10 cellular contexts compared by ENCODE assay signal in the genomic region with DNA sequence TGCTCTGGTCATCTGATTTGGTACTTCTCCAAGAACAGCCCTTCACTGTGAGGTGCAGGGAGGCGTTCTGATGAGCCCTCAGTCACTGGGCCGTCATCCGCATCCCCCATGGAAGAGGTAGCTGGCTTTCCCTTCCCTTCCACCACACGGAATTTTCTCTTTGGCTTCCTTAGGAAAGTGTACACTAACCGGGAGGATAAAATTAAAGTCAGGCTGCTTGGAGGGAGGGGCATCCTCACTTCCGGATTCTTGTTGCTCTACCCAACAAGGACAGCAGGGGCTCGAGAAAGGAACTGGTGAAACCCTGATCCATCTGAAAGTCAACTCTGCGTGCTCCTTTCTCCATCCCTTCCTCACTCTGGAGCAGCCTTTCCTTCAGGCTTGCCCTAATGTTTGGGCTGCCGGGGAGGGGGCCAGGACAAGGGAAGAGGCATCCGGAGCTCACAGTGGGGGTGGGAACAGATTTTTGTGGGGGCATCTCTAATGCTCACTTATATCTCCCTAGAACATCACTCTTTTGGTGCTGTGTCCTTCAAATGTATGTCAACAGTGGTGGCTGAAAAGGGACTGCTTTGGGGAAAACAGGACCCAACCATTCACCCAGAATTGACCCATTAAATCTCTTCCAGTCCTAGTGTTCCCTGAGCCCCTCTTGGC.
A peak's percentile ranks its signal among the peaks of the same experiment; 100 is the strongest.
DNase-seq lines count a peak whose midpoint lies in the region; ATAC-seq and TF ChIP-seq lines count a peak whose summit lies in the region.
"Had no signal": no experiment of that assay in that cellular context is flagged by ENCODE, and none has a peak within 500 bp of the region (broad histone marks: within the 10 kb centered on the region; RNA-seq: fewer than 3 reads in every experiment).

No MANE protein-coding gene starts in this region.

- ATAC-seq in effector memory CD8-positive, alpha-beta T cell (replicated peaks) = no peak
- ATAC-seq in HG03571 (IDR thresholded peaks at IDR 0.05; ENCODE audit: unreplicated experiment) = no peak

- H3K4me3 Mint-ChIP-seq in CD8-positive, alpha-beta memory T cell = peak overlapping the region; percentile 51 to 95 (median 75)
- H3K4me3 Mint-ChIP-seq in effector memory CD8-positive, alpha-beta T cell = peak overlapping the region; percentile 60 to 67

- no peak for DNase-seq in AG04450 (ENCODE audit: low read depth, low spot score)
- no peak for DNase-seq in CD8-positive, alpha-beta memory T cell
- peak; percentile 31 for DNase-seq in NOMO-1 treated with DMSO at 0.1 percent for 48 hours (lab: John Stamatoyannopoulos, UW; ENCODE audit: unreplicated experiment)
- DNase-seq in effector memory CD8-positive, alpha-beta T cell = no peak
- DNase-seq in HK-2 (ENCODE audit: unreplicated experiment) = no peak
- no peak for DNase-seq in posterior vena cava (ENCODE audit: low spot score)
- no peak for DNase-seq in activated gamma-delta T cell (lab: John Stamatoyannopoulos, UW)
- DNase-seq: dorsolateral prefrontal cortex, MG63 had no signal

- CTCF ChIA-PET in AG04450 (lab: Charles Lee) = interaction anchor here (0.6 to 0.7 kb wide), 2 partner anchors 10 to 19 kb away, joined by 3 to 5 read pairs; no protein-coding TSS in a partner anchor
- CTCF ChIA-PET in CD8-positive, alpha-beta memory T cell (lab: Charles Lee) = interaction anchor here (1.6 to 3.3 kb wide), 3 partner anchors 10 to 102 kb away, joined by 3 to 17 read pairs (median 8); no protein-coding TSS in a partner anchor

- no peak overlapping the region for H3K4me3 ChIP-seq in AG04450 (ENCODE audit: low read depth, low read length)
- no peak overlapping the region for H3K4me3 ChIP-seq in CD8-positive, alpha-beta memory T cell (ENCODE audit: low read length)
- H3K4me3 ChIP-seq: dorsolateral prefrontal cortex, MG63 had no signal

- peaks cover 0 to 11% (median 0%) of the 10 kb centered on the region in 3 donors for H3K36me3 Mint-ChIP-seq in CD8-positive, alpha-beta memory T cell
- peaks cover 12% of the 10 kb centered on the region for H3K36me3 Mint-ChIP-seq in effector memory CD8-positive, alpha-beta T cell (ENCODE audit: insufficient read depth)

- peaks cover 12% of the 10 kb centered on the region for H3K27me3 ChIP-seq in AG04450 (ENCODE audit: control insufficient read depth, insufficient read depth, low read length)
- no peaks in the 10 kb centered on the region for H3K27me3 ChIP-seq in CD8-positive, alpha-beta memory T cell (ENCODE audit: insufficient read depth, low read length, poor library complexity, severe bottlenecking)

- H3K27ac ChIP-seq in AG04450 (ENCODE audit: low read depth, low read length) = no peak overlapping the region
- no peak overlapping the region for H3K27ac ChIP-seq in CD8-positive, alpha-beta memory T cell (ENCODE audit: low read depth, low read length)
- H3K27ac ChIP-seq: dorsolateral prefrontal cortex had no signal

- H3K9me3 Mint-ChIP-seq in CD8-positive, alpha-beta memory T cell = no peaks in the 10 kb centered on the region
- no peaks in the 10 kb centered on the region for H3K9me3 Mint-ChIP-seq in effector memory CD8-positive, alpha-beta T cell

- peaks cover 37 to 47% (median 45%) of the 10 kb centered on the region in 3 donors for H3K4me1 Mint-ChIP-seq in CD8-positive, alpha-beta memory T cell
- peaks cover 32 to 43% of the 10 kb centered on the region in 2 donors for H3K4me1 Mint-ChIP-seq in effector memory CD8-positive, alpha-beta T cell (ENCODE audit: low read depth in 2 of 2)

- peaks cover 19 to 34% of the 10 kb centered on the region in 2 donors for H3K27me3 Mint-ChIP-seq in CD8-positive, alpha-beta memory T cell
- H3K27me3 Mint-ChIP-seq in effector memory CD8-positive, alpha-beta T cell = peaks cover 28 to 40% of the 10 kb centered on the region in 2 donors

- intact Hi-C loops in posterior vena cava (cut with DNase I) = no loop called here

- peaks cover 26% of the 10 kb centered on the region for H3K4me1 ChIP-seq in CD8-positive, alpha-beta memory T cell (ENCODE audit: insufficient read depth, low read length)

- no peaks in the 10 kb centered on the region for H3K36me3 ChIP-seq in CD8-positive, alpha-beta memory T cell (ENCODE audit: insufficient read depth, low read length)
- H3K36me3 ChIP-seq: MG63 had no signal

- peaks cover 2% of the 10 kb centered on the region for H3K9me3 ChIP-seq in AG04450 (ENCODE audit: control insufficient read depth, insufficient read depth, low read length)
- no peaks in the 10 kb centered on the region for H3K9me3 ChIP-seq in CD8-positive, alpha-beta memory T cell (ENCODE audit: low read length)
- H3K9me3 ChIP-seq: MG63 had no signal

- peak overlapping the region in 6 of 8 donors; percentile 17 to 86 (median 38) for H3K27ac Mint-ChIP-seq in CD8-positive, alpha-beta memory T cell
- no peak overlapping the region for H3K27ac Mint-ChIP-seq in effector memory CD8-positive, alpha-beta T cell

- TF ChIP-seq CTCF in AG04450 (IDR thresholded peaks at IDR 0.05; ENCODE audit: low read depth, low read length) = 0 out of 2 replicates have a peak, but pooled peaks have one; percentile 13

- POLR2A ChIA-PET in AG04450 (lab: Yijun Ruan, JAX) = no interaction called here
- POLR2A ChIA-PET in CD8-positive, alpha-beta memory T cell (lab: Charles Lee) = no interaction called here

Comparison
In these comparisons a context has a peak if more than half of its experiments do, and no peak if none do; other contexts are left out.
1. H3K27ac Mint-ChIP-seq: peak in CD8-positive, alpha-beta memory T cell (6 of 8); none in effector memory CD8-positive, alpha-beta T cell (0 of 2).